ENCODE assay signal across 8 cellular contexts in genomic region chr12:56152132-56152755, GRCh38. TPM values are rescaled to one million over a fixed set of nuclear protein-coding genes. Genes with fewer than 3 reads are reported as not detected.
DNase-seq lines count a peak whose midpoint lies in the region; ATAC-seq and TF ChIP-seq lines count a peak whose summit lies in the region.

TSS of gene MYL6B (plus strand) at chr12:56152587. CDS start at chr12:56153919, 1,332 bp downstream.

- peak within 1 kb of the TSS; percentile 77 for H3K4me3 ChIP-seq in PC-9
- H3K4me3 ChIP-seq in esophagus (ENCODE audit: low read depth in 1 of 2, low read length in 2 of 2), result peak within 1 kb of the TSS; percentile 50 to 66
- H3K4me3 ChIP-seq in muscle layer of colon (ENCODE audit: low read depth in 1 of 2, low read length in 2 of 2), result peak within 1 kb of the TSS; percentile 45 to 93

- H3K27me3 ChIP-seq in PC-9 (ENCODE audit: insufficient read depth, low read depth) (no peaks in the 10 kb centered on the region), esophagus (ENCODE audit: control insufficient read depth in 1 of 2, insufficient read depth in 2 of 2, low read length in 2 of 2) (no peaks in the 10 kb centered on the region), muscle layer of colon (ENCODE audit: control insufficient read depth in 1 of 2, insufficient read depth in 2 of 2, low read length in 2 of 2) (no peaks in the 10 kb centered on the region)

- peaks cover 9% of the 10 kb centered on the region; the same call in 1 of the 2 replicates for H3K79me2 ChIP-seq in PC-9 (ENCODE audit: low read depth)

- H4K20me1 ChIP-seq in PC-9 (ENCODE audit: insufficient read depth), result no peaks in the 10 kb centered on the region

- no TSS peak for BruUV-seq in PC-9 (replicated peaks; lab: Mats Ljungman, UMichigan)

- no peaks in the 10 kb centered on the region for H3K9me2 ChIP-seq in PC-9 (ENCODE audit: insufficient read depth)

- H3K4me1 ChIP-seq in PC-9 (replicated peaks; ENCODE audit: insufficient read depth) (peaks cover 27% of the 10 kb centered on the region), esophagus (ENCODE audit: control insufficient read depth in 2 of 2, insufficient read depth in 2 of 2, low read length in 1 of 2) (peaks cover 0 to 3% of the 10 kb centered on the region in 2 donors), muscle layer of colon (ENCODE audit: insufficient read depth, low read length) (peaks cover 16% of the 10 kb centered on the region)

- ATAC-seq in GM21717 (IDR thresholded peaks at IDR 0.05; ENCODE audit: unreplicated experiment), result peak; percentile 79

- intact Hi-C loops in PC-9 (cut with micrococcal nuclease; ENCODE audit: unreplicated experiment), result loop anchor here (1.0 kb wide), 1 partner anchor 26 kb away; no protein-coding TSS in a partner anchor

- CTCF ChIA-PET in PC-9 (lab: Charles Lee), result interaction anchor here (1.0 kb wide), 1 partner anchor 26 kb away, joined by 4 read pairs; no protein-coding TSS in a partner anchor

- H2AFZ ChIP-seq in PC-9, result peak within 1 kb of the TSS; percentile 82

- H3K9ac ChIP-seq in muscle layer of colon (ENCODE audit: low read length), result peak within 1 kb of the TSS; percentile 82

- peak within 1 kb of the TSS; percentile 88 for H3K4me2 ChIP-seq in PC-9

- WGBS in esophagus, 2 donors, result 0 to 1% methylated on average over 37 of the region's 37 CpGs

- peak within 1 kb of the TSS; percentile 83 for H3K27ac ChIP-seq in PC-9
- peak within 1 kb of the TSS; percentile 94 to 100 for H3K27ac ChIP-seq in esophagus (ENCODE audit: low read depth in 2 of 2, low read length in 1 of 2)
- H3K27ac ChIP-seq in muscle layer of colon (ENCODE audit: low read depth, low read length), result peak within 1 kb of the TSS; percentile 75

- in situ Hi-C loops in KBM-7 (cut with MboI; ENCODE audit: low pct_unique_long_range_greater_than_20kb, low sequenced_read_pairs), result no loop called here

- POLR2A ChIA-PET in PC-9 (lab: Charles Lee; ENCODE audit: unreplicated experiment), result interaction anchor here (0.6 to 0.7 kb wide), 2 partner anchors 35 to 208 kb away, joined by 3 read pairs; no protein-coding TSS in a partner anchor

- H3K36me3 ChIP-seq in PC-9 (ENCODE audit: low read depth) (no peaks in the 10 kb centered on the region), esophagus (ENCODE audit: control insufficient read depth in 2 of 2, insufficient read depth in 2 of 2, low read length in 1 of 2) (peaks cover 0 to 2% of the 10 kb centered on the region in 2 donors), muscle layer of colon (ENCODE audit: insufficient read depth, low read length) (no peaks in the 10 kb centered on the region)

- DNase-seq in DMS53 (lab: John Stamatoyannopoulos, UW) (peak; percentile 97), KBM-7 (peak; percentile 89), PC-9 (peak; percentile 80 to 89)
- peak; percentile 91 for DNase-seq in activated T-cell treated with anti-CD3 and anti-CD28 coated beads, Interleukin-2, amount 50 U/mL, for 1 hour
- DNase-seq in stimulated activated CD8-positive, alpha-beta memory T cell treated with anti-CD3 and anti-CD28 coated beads, Interleukin-7, amount 100 ng/mL, for 1 hour (ENCODE audit: low read depth in 2 of 2), result peak; percentile 85 to 86

- no peaks in the 10 kb centered on the region for H3K9me3 ChIP-seq in PC-9 (ENCODE audit: insufficient read depth, low read depth)
- H3K9me3 ChIP-seq in esophagus (ENCODE audit: control insufficient read depth in 2 of 2, insufficient read depth in 1 of 2, low read depth in 1 of 2, low read length in 1 of 2), result no peaks in the 10 kb centered on the region
- H3K9me3 ChIP-seq in muscle layer of colon (ENCODE audit: low read length), result no peaks in the 10 kb centered on the region

- H3F3A ChIP-seq in PC-9 (ENCODE audit: insufficient read depth, low read depth), result peaks cover 19% of the 10 kb centered on the region

- TF ChIP-seq CTCF in PC-9 (conservative IDR thresholded peaks at IDR 0.05), result no peak

RNA-seq across cellular contexts. Expression of gene MYL6B, which starts in this region (rescaled TPM):
- 120 and 121 TPM in 2 replicates for total RNA-seq in PC-9 (2021)
- 10 to 100 TPM; 57.3 to 57.7 TPM for polyA plus RNA-seq in esophagus

Comparison
In these comparisons a context has a peak if more than half of its experiments do, and no peak if none do; other contexts are left out.
1. Peak in every context shown above with its lines: DNase-seq, ATAC-seq, H3K4me3 ChIP-seq and H3K27ac ChIP-seq.